In the genomic region with DNA sequence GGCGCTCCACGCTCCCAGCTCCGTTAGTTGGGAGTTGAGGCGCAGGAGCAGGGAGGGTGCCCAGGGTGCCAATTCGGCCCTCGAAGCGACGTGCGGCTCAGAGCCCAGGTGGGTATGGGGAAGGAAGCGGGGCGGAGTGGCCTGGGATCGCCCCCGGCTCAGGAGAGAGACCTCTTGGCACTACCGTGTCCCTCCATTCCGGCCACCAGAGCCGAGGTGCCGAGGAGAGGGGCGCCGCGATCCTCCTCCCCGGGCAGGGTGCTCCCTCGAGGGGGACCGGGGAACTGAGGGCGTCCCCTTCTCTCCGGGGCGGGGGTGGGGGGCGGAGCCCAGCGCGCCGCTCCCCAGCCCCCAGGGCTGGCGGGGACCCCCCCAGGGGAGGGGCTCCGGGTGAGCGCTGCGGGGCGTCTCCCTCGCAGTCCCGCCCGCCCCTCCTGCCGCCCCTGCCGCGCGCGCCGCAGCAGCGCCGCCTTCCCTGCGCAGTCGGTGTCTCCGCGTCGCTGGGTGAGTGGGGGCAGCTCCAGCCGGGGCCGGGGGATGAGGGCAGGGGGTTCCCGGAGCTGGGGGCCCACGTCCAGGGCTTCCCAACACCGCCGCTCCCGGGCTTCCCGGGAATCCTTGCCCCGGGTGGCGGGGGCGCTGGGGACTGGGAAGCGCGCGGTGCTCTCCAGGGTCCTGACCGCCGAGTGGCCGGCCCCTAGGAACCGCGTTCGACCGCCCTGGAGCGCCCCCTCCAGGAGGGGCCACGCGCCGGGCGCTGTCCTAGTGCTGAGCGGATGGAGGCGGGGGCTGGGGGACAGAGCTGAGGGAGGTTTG, we compare ENCODE assay signal across 1 cellular context.
TF ChIP-seq lines count a peak whose summit lies in the region.

HPCA (plus strand) TSS at position 480 of the 816 bp plus-strand sequence. CDS start 2,408 bp downstream, outside the sequence.

TF ChIP-seq in K562, 482 proteins besides CTCF, POLR2A, EP300 and RAD21 (continued from another document and continues in another):
- TF ChIP-seq CHAMP1 (IDR thresholded peaks at IDR 0.05) (no peak; the same call in 1 of the 2 replicates), NFYB (IDR thresholded peaks at IDR 0.05; ENCODE audit: extremely low read depth, insufficient read length) (no peak), ATF4 (CRISPR knock-in tag; IDR thresholded peaks at IDR 0.05) (0 out of 2 replicates have a peak, but pooled peaks have one; percentile 61), ADNP (tag; IDR thresholded peaks at IDR 0.05) (no peak), RNF219 (CRISPR knock-in tag; IDR thresholded peaks at IDR 0.05) (no peak), ZNF316 (IDR thresholded peaks at IDR 0.05) (no peak), KAT2B (IDR thresholded peaks at IDR 0.05; ENCODE audit: low read depth, low read length) (no peak), ZNF121 (CRISPR knock-in tag; conservative IDR thresholded peaks at IDR 0.05) (no peak; the same call in 1 of the 2 replicates), SMAD4 (CRISPR knock-in tag; conservative IDR thresholded peaks at IDR 0.05) (peak; percentile 90), CREB3 (tag; conservative IDR thresholded peaks at IDR 0.05; ENCODE audit: low read depth) (peak; percentile 60; the same call in 1 of the 2 replicates), SOX6 (IDR thresholded peaks at IDR 0.05) (no peak), MGA (IDR thresholded peaks at IDR 0.05) (no peak), STAT6 (CRISPR knock-in tag; IDR thresholded peaks at IDR 0.05) (peak; percentile 89; the same call in 1 of the 2 replicates), ID3 (CRISPR knock-in tag; IDR thresholded peaks at IDR 0.05) (no peak), ID3 (tag; IDR thresholded peaks at IDR 0.05) (no peak), RBM15 (IDR thresholded peaks at IDR 0.05; ENCODE audit: insufficient read depth, low read length) (no peak), GTF2E2 (tag; IDR thresholded peaks at IDR 0.05) (no peak), SLC30A9 (CRISPR knock-in tag; IDR thresholded peaks at IDR 0.05) (no peak), ZNF253 (CRISPR knock-in tag; conservative IDR thresholded peaks at IDR 0.05) (no peak), POLR2AphosphoS5 (IDR thresholded peaks at IDR 0.05; ENCODE audit: control insufficient read depth, insufficient read depth, low read depth, low read length) (peak; percentile 51; the same call in 1 of the 2 replicates), ZNF217 (CRISPR knock-in tag; IDR thresholded peaks at IDR 0.05) (peak; percentile 96), ETV5 (CRISPR knock-in tag; IDR thresholded peaks at IDR 0.05; ENCODE audit: low read depth) (peak; percentile 96), HDAC1 (IDR thresholded peaks at IDR 0.05) (peak; percentile 88 to 97), NFATC3 (IDR thresholded peaks at IDR 0.05) (no peak), ZNF184 (CRISPR knock-in tag; IDR thresholded peaks at IDR 0.05) (peak; percentile 61; the same call in 1 of the 2 replicates), E2F3 (CRISPR knock-in tag; IDR thresholded peaks at IDR 0.05) (peak; percentile 80)
- TF ChIP-seq, protein P1, sequence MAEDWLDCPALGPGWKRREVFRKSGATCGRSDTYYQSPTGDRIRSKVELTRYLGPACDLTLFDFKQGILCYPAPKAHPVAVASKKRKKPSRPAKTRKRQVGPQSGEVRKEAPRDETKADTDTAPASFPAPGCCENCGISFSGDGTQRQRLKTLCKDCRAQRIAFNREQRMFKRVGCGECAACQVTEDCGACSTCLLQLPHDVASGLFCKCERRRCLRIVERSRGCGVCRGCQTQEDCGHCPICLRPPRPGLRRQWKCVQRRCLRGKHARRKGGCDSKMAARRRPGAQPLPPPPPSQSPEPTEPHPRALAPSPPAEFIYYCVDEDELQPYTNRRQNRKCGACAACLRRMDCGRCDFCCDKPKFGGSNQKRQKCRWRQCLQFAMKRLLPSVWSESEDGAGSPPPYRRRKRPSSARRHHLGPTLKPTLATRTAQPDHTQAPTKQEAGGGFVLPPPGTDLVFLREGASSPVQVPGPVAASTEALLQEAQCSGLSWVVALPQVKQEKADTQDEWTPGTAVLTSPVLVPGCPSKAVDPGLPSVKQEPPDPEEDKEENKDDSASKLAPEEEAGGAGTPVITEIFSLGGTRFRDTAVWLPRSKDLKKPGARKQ (CRISPR knock-in tag; IDR thresholded peaks at IDR 0.05), result no peak
